Comparison of ENCODE assay signal across 8 cellular contexts in genomic region chr9:120792898-120793765, GRCh38.
DNase-seq lines count a peak whose midpoint lies in the region; ATAC-seq and TF ChIP-seq lines count a peak whose summit lies in the region.

FBXW2 (minus strand) TSS chr9:120793416; CDS start chr9:120788258, 5,158 bp downstream.

- DNase-seq in AML-193 (lab: John Stamatoyannopoulos, UW) (peak; percentile 61 to 75), NCI-H510A treated with DMSO at 0.1 percent for 48 hours (lab: John Stamatoyannopoulos, UW) (peak; percentile 80), kidney tubule cell (ENCODE audit: low spot score) (peak; percentile 93)
- peak; percentile 95 for DNase-seq in activated CD4-positive, alpha-beta T cell treated with anti-CD3 and anti-CD28 coated beads for 48 hours
- peak; percentile 62 to 76 for DNase-seq in stimulated activated CD4-positive, alpha-beta T cell treated with anti-CD3 and anti-CD28 coated beads, Interleukin-1b, Interleukin-23, amount 100 ng/mL, for 1 hour (ENCODE audit: low read depth in 2 of 2)

- TF ChIP-seq POLR2A in GM19099 (IDR thresholded peaks at IDR 0.05; ENCODE audit: extremely low read depth, insufficient read length, low read depth), result peak; percentile 97

- ATAC-seq in HG03378 (IDR thresholded peaks at IDR 0.05; ENCODE audit: unreplicated experiment), result peak; percentile 73

- H3K27ac ChIP-seq in cingulate gyrus (ENCODE audit: low read depth, low read length), result peak within 1 kb of the TSS; percentile 78

Comparison
In these comparisons a context has a peak if more than half of its experiments do, and no peak if none do; other contexts are left out.
1. Peak in every context shown above with its lines: DNase-seq, ATAC-seq and H3K27ac ChIP-seq.